ENCODE assay signal across 1 cellular context in the genomic region with DNA sequence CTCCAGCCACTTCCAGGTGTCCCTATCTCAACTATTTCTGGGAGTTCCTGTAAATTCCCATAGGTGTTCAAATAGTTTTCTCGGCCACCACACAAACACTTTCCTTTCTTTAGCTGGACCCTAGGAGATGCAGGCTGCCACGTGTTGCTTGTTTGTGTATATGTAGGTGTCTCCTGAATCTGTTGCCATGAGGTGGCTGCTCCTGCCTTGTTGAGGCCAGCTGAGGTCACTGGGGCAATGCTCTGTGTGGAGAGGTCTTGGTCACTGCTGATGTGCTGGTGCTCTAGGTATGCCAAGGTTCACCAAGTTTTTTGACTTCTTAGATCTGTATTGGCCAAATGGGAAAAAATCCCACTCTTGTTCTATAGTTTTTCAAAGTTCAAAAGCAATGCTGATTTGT.
TF ChIP-seq lines count a peak whose summit lies in the region.

No MANE protein-coding gene starts in this region.

TF ChIP-seq in HCT116, 20 proteins besides CTCF, POLR2A, EP300 and RAD21 (continued from another document):
- TF ChIP-seq REST (IDR thresholded peaks at IDR 0.05; ENCODE audit: low read depth): no peak
- no peak for TF ChIP-seq EGR1 (IDR thresholded peaks at IDR 0.05; ENCODE audit: low read depth)
- no peak for TF ChIP-seq ZBTB33 (IDR thresholded peaks at IDR 0.05; ENCODE audit: extremely low read depth, insufficient replicate concordance, low read length)
- no peak for TF ChIP-seq TCF7L2 (IDR thresholded peaks at IDR 0.05; ENCODE audit: borderline replicate concordance, extremely low read depth, insufficient read depth, insufficient read length)
